ENCODE assay signal across 9 cellular contexts in genomic region chr1:198622532-198623218, GRCh38. TPM values are rescaled to one million over a fixed set of nuclear protein-coding genes. Genes with fewer than 3 reads are reported as not detected.
DNase-seq lines count a peak whose midpoint lies in the region; ATAC-seq and TF ChIP-seq lines count a peak whose summit lies in the region.
"Had no signal": no experiment of that assay in that cellular context is flagged by ENCODE, and none has a peak within 500 bp of the region (broad histone marks: within the 10 kb centered on the region; RNA-seq: fewer than 3 reads in every experiment).

No MANE protein-coding gene starts in this region.

- peak overlapping the region; percentile 74 for H3K4me3 Mint-ChIP-seq in activated CD8-positive, alpha-beta memory T cell treated with anti-CD3 and anti-CD28 coated beads, Interleukin-2, amount 10 ng/mL, durations not matched to agents 7 days and 5 days
- H3K4me3 Mint-ChIP-seq in stimulated activated memory B cell treated with anti-CD40 and anti-IgM and Interleukin-4, amounts not matched to agents 10 μg/mL and 1 μg/mL and 100 μg/mL, for 72 hours, result peak overlapping the region; percentile 73

- no peak overlapping the region for H3K4me3 ChIP-seq in Peyer's patch

- CTCF ChIA-PET in activated CD8-positive, alpha-beta memory T cell treated with anti-CD3 and anti-CD28 coated beads, Interleukin-2, amount 10 ng/mL, durations not matched to agents 7 days and 5 days (lab: Charles Lee), result interaction anchor here (0.5 to 7.2 kb wide), 11 partner anchors 9 to 102 kb away, joined by 3 to 100 read pairs (median 4); partner anchors contain the start of gene PTPRC

- H3K4me1 Mint-ChIP-seq in activated CD8-positive, alpha-beta memory T cell treated with anti-CD3 and anti-CD28 coated beads, Interleukin-2, amount 10 ng/mL, durations not matched to agents 7 days and 5 days, result peaks cover 91% of the 10 kb centered on the region
- peaks cover 79% of the 10 kb centered on the region for H3K4me1 Mint-ChIP-seq in stimulated activated memory B cell treated with anti-CD40 and anti-IgM and Interleukin-4, amounts not matched to agents 10 μg/mL and 1 μg/mL and 100 μg/mL, for 72 hours

- H3K36me3 Mint-ChIP-seq in activated CD8-positive, alpha-beta memory T cell treated with anti-CD3 and anti-CD28 coated beads, Interleukin-2, amount 10 ng/mL, durations not matched to agents 7 days and 5 days, result no peaks in the 10 kb centered on the region
- H3K36me3 Mint-ChIP-seq in stimulated activated memory B cell treated with anti-CD40 and anti-IgM and Interleukin-4, amounts not matched to agents 10 μg/mL and 1 μg/mL and 100 μg/mL, for 72 hours, result peaks cover 10% of the 10 kb centered on the region

- H3K9me3 Mint-ChIP-seq in activated CD8-positive, alpha-beta memory T cell treated with anti-CD3 and anti-CD28 coated beads, Interleukin-2, amount 10 ng/mL, durations not matched to agents 7 days and 5 days (ENCODE audit: low read depth), result no peaks in the 10 kb centered on the region
- peaks cover 8% of the 10 kb centered on the region for H3K9me3 Mint-ChIP-seq in stimulated activated memory B cell treated with anti-CD40 and anti-IgM and Interleukin-4, amounts not matched to agents 10 μg/mL and 1 μg/mL and 100 μg/mL, for 72 hours

- no peaks in the 10 kb centered on the region for H3K36me3 ChIP-seq in Peyer's patch

- peak overlapping the region; percentile 66 to 84 (median 70) for H3K27ac ChIP-seq in Peyer's patch

- DNase-seq in activated CD8-positive, alpha-beta memory T cell treated with anti-CD3 and anti-CD28 coated beads, Interleukin-2, amount 10 ng/mL, durations not matched to agents 7 days and 5 days, result no peak
- no peak for DNase-seq in activated CD8-positive, alpha-beta memory T cell treated with anti-CD3 and anti-CD28 coated beads for 24 hours
- DNase-seq in Peyer's patch (peak in 1 of 3 donors; percentile 47), retina (no peak), SW480 (ENCODE audit: low spot score) (no peak)
- no peak for DNase-seq in stimulated activated CD4-positive, alpha-beta T cell treated with anti-CD3 and anti-CD28 coated beads, Interleukin-4, amount 100 ng/mL, for 24 hours
- DNase-seq: NCI-H146 had no signal

- H3K27ac Mint-ChIP-seq in activated CD8-positive, alpha-beta memory T cell treated with anti-CD3 and anti-CD28 coated beads, Interleukin-2, amount 10 ng/mL, durations not matched to agents 7 days and 5 days, result peak overlapping the region; percentile 98
- peak overlapping the region; percentile 90 for H3K27ac Mint-ChIP-seq in stimulated activated memory B cell treated with anti-CD40 and anti-IgM and Interleukin-4, amounts not matched to agents 10 μg/mL and 1 μg/mL and 100 μg/mL, for 72 hours

- H3K9me3 ChIP-seq in Peyer's patch, result no peaks in the 10 kb centered on the region

- peaks cover 0 to 16% (median 2%) of the 10 kb centered on the region in 4 donors for H3K4me1 ChIP-seq in Peyer's patch

- no peak for TF ChIP-seq POLR2A in Peyer's patch (IDR thresholded peaks at IDR 0.05)

- no peak for TF ChIP-seq CTCF in Peyer's patch (IDR thresholded peaks at IDR 0.05)

- H3K27me3 Mint-ChIP-seq in activated CD8-positive, alpha-beta memory T cell treated with anti-CD3 and anti-CD28 coated beads, Interleukin-2, amount 10 ng/mL, durations not matched to agents 7 days and 5 days, result no peaks in the 10 kb centered on the region
- no peaks in the 10 kb centered on the region for H3K27me3 Mint-ChIP-seq in stimulated activated memory B cell treated with anti-CD40 and anti-IgM and Interleukin-4, amounts not matched to agents 10 μg/mL and 1 μg/mL and 100 μg/mL, for 72 hours

- no peak for ATAC-seq in activated CD8-positive, alpha-beta memory T cell treated with anti-CD3 and anti-CD28 coated beads, Interleukin-2, amount 10 ng/mL, durations not matched to agents 7 days and 5 days
- ATAC-seq in HG02852 (IDR thresholded peaks at IDR 0.05; ENCODE audit: unreplicated experiment), result peak; percentile 14
- ATAC-seq in stimulated activated memory B cell treated with anti-CD40 and anti-IgM and Interleukin-4, amounts not matched to agents 10 μg/mL and 1 μg/mL and 100 μg/mL, for 72 hours, result peak; percentile 62

- no peaks in the 10 kb centered on the region for H3K27me3 ChIP-seq in Peyer's patch

RNA-seq across cellular contexts. Expression of gene PTPRC, which starts 16.2 kb away (rescaled TPM):
- total RNA-seq in activated CD8-positive, alpha-beta memory T cell treated with anti-CD3 and anti-CD28 coated beads, Interleukin-2, amount 10 ng/mL, durations not matched to agents 7 days and 5 days, result 100 to 1,000 TPM; 556 to 674 TPM
- 100 to 1,000 TPM in 1 of 4 donors, 10 to 100 TPM in 3; 13.3 to 127 (median 22.1) TPM for total RNA-seq in Peyer's patch

Comparison
In these comparisons a context has a peak if more than half of its experiments do, and no peak if none do; other contexts are left out.
1. RNA of gene PTPRC, which starts 16.2 kb away (total RNA-seq): 556 to 674 TPM in activated CD8-positive, alpha-beta memory T cell treated with anti-CD3 and anti-CD28 coated beads, Interleukin-2, amount 10 ng/mL, durations not matched to agents 7 days and 5 days; 13.3 to 127 TPM in Peyer's patch; every median in the first group is over 4 times any median in the second.